Comparison of ENCODE assay signal across 1 cellular context in genomic region chr1:201504179-201504631, GRCh38.
TF ChIP-seq lines count a peak whose summit lies in the region.

No MANE protein-coding gene starts in this region.

TF ChIP-seq in HepG2, 621 proteins besides CTCF, POLR2A, EP300 and RAD21:
- TF ChIP-seq MAZ (IDR thresholded peaks at IDR 0.05; ENCODE audit: borderline replicate concordance, low read depth, low read length) (no peak), MAZ (CRISPR knock-in tag; IDR thresholded peaks at IDR 0.05; ENCODE audit: low read depth) (no peak), FOXJ3 (CRISPR knock-in tag; IDR thresholded peaks at IDR 0.05; ENCODE audit: borderline replicate concordance) (no peak), HIVEP1 (CRISPR knock-in tag; IDR thresholded peaks at IDR 0.05) (no peak), DNMT1 (CRISPR knock-in tag; IDR thresholded peaks at IDR 0.05) (no peak), ZNF446 (CRISPR knock-in tag; IDR thresholded peaks at IDR 0.05) (no peak), MEIS2 (CRISPR knock-in tag; IDR thresholded peaks at IDR 0.05) (no peak)
TF ChIP-seq in HepG2: peak in this region for 0.
